In genomic region chr1:39512234-39512847, GRCh38 we compare ENCODE assay signal across 3 cellular contexts. TPM values are rescaled to one million over a fixed set of nuclear protein-coding genes. Genes with fewer than 3 reads are reported as not detected.
"Had no signal": no experiment of that assay in that cellular context is flagged by ENCODE, and none has a peak within 500 bp of the region (broad histone marks: within the 10 kb centered on the region; RNA-seq: fewer than 3 reads in every experiment).

No MANE protein-coding gene starts in this region.

RNA-seq across cellular contexts. Expression of gene BMP8A, which starts 20.9 kb away (rescaled TPM):
- total RNA-seq: ascending aorta; T-helper 2 cell treated with Interferon-gamma antibody and Interleukin-4, amounts not matched to agents 100 ng/mL and 5 ng/mL, for 36 hours had no signal
- polyA plus RNA-seq: keratinocyte had no signal
